In the genomic region with DNA sequence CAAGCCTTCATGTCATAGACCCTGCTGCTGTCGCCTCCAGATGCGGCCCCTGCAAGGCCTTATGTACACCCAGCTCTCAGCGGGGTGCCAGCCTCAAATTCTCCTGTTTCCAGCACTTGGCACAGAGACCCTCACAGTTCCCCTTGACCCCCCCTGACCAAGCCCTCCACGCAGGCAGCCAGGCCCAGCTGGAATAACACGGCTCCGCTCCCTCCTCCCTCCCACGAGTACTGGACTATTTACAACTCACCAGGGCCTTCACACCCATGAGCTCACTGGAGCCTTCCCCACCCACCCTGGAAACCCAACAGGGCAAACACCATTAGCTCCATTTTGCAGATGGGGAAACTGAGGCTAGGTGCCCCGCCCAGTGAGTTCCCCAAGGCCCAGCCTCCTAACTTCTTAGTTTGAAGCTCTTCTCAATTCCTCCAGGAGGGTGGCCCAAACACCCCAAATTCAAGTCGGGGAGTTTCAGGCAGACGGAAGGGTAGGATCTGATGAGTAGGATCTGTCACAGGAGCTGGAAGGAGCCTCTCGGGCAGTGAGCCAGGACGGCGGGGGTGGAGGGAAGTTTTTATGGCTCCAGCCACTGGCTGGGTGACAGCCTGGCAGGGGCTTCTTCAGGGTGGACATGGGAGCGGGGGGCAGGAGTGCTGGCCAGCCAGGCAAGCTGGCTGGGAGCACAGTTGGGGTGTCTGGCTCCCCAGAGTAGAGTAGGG, we compare ENCODE assay signal across 13 cellular contexts. TPM values are rescaled to one million over a fixed set of nuclear protein-coding genes. Genes with fewer than 3 reads are reported as not detected.
"Had no signal": no experiment of that assay in that cellular context is flagged by ENCODE, and none has a peak within 500 bp of the region (broad histone marks: within the 10 kb centered on the region; RNA-seq: fewer than 3 reads in every experiment).

No MANE protein-coding gene starts in this region.

- H3K36me3 ChIP-seq: gastrocnemius medialis, heart right ventricle had no signal

- H3K4me1 ChIP-seq: gastrocnemius medialis, heart right ventricle had no signal

- H3K4me3 ChIP-seq: gastrocnemius medialis, heart right ventricle had no signal

- H3K9me3 ChIP-seq: gastrocnemius medialis, heart right ventricle had no signal

- DNase-seq: activated CD4-positive, alpha-beta memory T cell treated with anti-CD3 and anti-CD28 coated beads, Interleukin-2, amount 10 ng/mL, durations not matched to agents 7 days and 5 days; activated gamma-delta T cell; activated naive CD8-positive, alpha-beta T cell treated with anti-CD3 and anti-CD28 coated beads, Interleukin-2, amount 10 ng/mL, durations not matched to agents 7 days and 5 days; activated T-cell treated with anti-CD3 and anti-CD28 coated beads, Interleukin-2, amount 50 U/mL, for 48 hours; aorta; gastrocnemius medialis; heart right ventricle; mesendoderm had no signal

- H3K27ac ChIP-seq: gastrocnemius medialis, heart right ventricle, VCaP had no signal

RNA-seq across cellular contexts. Expression of gene DLX4, which starts 17.5 kb away (rescaled TPM):
- total RNA-seq: fibroblast of lung, gastrocnemius medialis, left ventricle myocardium superior, osteocyte, skeletal muscle tissue had no signal
- polyA plus RNA-seq: fibroblast of lung had no signal

RNA-seq across cellular contexts. Expression of gene DLX3, which starts 43.5 kb away (rescaled TPM):
- total RNA-seq: activated CD4-positive, alpha-beta memory T cell treated with anti-CD3 and anti-CD28 coated beads, Interleukin-2, amount 10 ng/mL, durations not matched to agents 7 days and 5 days; activated naive CD8-positive, alpha-beta T cell treated with anti-CD3 and anti-CD28 coated beads, Interleukin-2, amount 10 ng/mL, durations not matched to agents 7 days and 5 days; fibroblast of lung; gastrocnemius medialis; left ventricle myocardium superior; osteocyte; skeletal muscle tissue had no signal
- polyA plus RNA-seq: fibroblast of lung had no signal
